Comparison of ENCODE assay signal across 1 cellular context in genomic region chr6:28134716-28135115, GRCh38.
TF ChIP-seq lines count a peak whose summit lies in the region.

No MANE protein-coding gene starts in this region.

TF ChIP-seq in IMR-90, 13 proteins besides CTCF, POLR2A, EP300 and RAD21:
- TF ChIP-seq MAFK (IDR thresholded peaks at IDR 0.05; ENCODE audit: low read depth, low read length) (peak; percentile 76), CHD1 (IDR thresholded peaks at IDR 0.05; ENCODE audit: low read depth, low read length) (no peak)
